7 cellular contexts compared by ENCODE assay signal in the genomic region with DNA sequence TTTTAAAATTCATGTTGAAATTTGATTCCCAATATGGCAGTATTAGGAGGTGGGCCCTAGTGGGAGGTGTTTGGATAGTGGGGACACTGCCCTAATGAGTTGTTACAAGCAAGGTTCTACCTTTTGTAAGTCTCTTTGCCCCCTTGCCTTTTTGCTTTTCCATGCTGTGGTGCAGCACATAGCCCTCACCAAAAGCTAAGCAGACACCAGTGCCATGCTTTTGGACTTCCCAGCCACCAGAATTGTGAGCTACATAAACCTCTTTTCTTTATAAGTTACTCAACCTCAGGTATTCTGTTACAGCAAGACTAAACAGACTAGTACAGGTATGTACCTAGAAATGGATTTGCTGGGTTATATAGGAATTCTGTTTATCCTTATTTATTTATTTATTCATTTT.
"Had no signal": no experiment of that assay in that cellular context is flagged by ENCODE, and none has a peak within 500 bp of the region (broad histone marks: within the 10 kb centered on the region; RNA-seq: fewer than 3 reads in every experiment).

No MANE protein-coding gene starts in this region.

- H3K27ac ChIP-seq: GM23248 had no signal

- H3K4me3 ChIP-seq: GM23248, HAP-1 had no signal

- H3K9ac ChIP-seq: GM23248 had no signal

- H2AFZ ChIP-seq: GM23248 had no signal

- H3K4me1 ChIP-seq: HAP-1 had no signal

- DNase-seq: GM23248, GOT3, H7, HFFc6, KG1 had no signal

- FAIRE-seq: HTR-8/SVneo had no signal
